21 cellular contexts compared by ENCODE assay signal in the genomic region with DNA sequence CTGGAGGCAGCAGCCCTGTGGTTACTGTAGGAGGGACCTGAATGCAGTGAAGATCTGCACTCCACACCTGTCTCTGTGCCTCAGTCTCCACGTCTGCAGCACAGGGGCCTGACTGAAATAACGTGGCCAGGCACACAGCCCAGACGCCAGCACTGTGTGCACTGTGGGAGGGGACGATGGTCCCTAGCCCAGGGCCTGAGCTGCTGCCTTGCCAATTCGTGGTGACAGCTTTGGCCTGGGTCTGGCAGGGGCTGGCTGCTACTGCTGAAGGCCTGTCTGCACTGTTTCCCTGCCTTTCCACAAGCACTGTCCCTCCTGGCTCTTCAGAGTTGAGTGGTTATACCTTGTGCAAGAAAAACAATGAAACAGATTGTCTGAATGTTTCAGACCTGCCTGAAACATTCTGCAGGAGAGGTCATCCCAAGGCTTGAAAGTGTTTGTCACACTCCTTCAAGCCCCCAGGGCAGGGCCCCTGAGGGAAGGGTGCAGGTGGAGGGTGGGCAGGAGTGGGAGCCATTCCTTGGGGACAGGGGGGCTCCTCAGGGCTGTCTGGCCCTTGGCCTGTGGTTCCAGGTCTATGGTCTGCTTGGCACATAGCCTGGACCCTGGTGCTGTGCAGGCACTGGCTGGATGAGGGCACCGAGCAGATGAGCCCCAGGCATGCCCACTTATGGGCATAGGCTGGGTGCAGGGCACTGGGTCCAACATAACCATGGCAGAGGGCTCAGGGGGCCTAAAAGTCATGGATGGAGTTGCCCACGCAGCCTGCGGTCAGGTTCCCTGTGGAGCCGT. TPM values are rescaled to one million over a fixed set of nuclear protein-coding genes. Genes with fewer than 3 reads are reported as not detected.
DNase-seq lines count a peak whose midpoint lies in the region; ATAC-seq, FAIRE-seq and TF ChIP-seq lines count a peak whose summit lies in the region.
"Had no signal": no experiment of that assay in that cellular context is flagged by ENCODE, and none has a peak within 500 bp of the region (broad histone marks: within the 10 kb centered on the region; RNA-seq: fewer than 3 reads in every experiment).

No MANE protein-coding gene starts in this region.

- H3K27ac Mint-ChIP-seq in activated CD4-positive, alpha-beta T cell treated with anti-CD3 and anti-CD28 coated beads, Interleukin-2, amount 10 ng/mL, durations not matched to agents 7 days and 5 days: peak overlapping the region; percentile 97
- H3K27ac Mint-ChIP-seq: type B pancreatic cell had no signal

- 100% methylated on average over 9 of the region's 9 CpGs for WGBS in GM12878 (ENCODE audit: insufficient coverage, insufficient replicate concordance, low lambda C conversion rate, missing lambda C conversion rate)
- 79 to 84% methylated on average over 8 to 9 of the region's 9 CpGs for WGBS in testis, 2 donors

- H3K9me3 Mint-ChIP-seq in activated CD4-positive, alpha-beta T cell treated with anti-CD3 and anti-CD28 coated beads, Interleukin-2, amount 10 ng/mL, durations not matched to agents 7 days and 5 days: no peaks in the 10 kb centered on the region
- H3K9me3 Mint-ChIP-seq: immature natural killer cell, type B pancreatic cell had no signal

- H4K20me1 ChIP-seq in HCT116 (ENCODE audit: insufficient read depth) (no peaks in the 10 kb centered on the region), GM12878 (ENCODE audit: control insufficient read depth, insufficient read depth) (no peaks in the 10 kb centered on the region), osteoblast (ENCODE audit: insufficient read depth, low read length) (no peaks in the 10 kb centered on the region)

- no peak overlapping the region for H3K4me3 Mint-ChIP-seq in activated CD4-positive, alpha-beta T cell treated with anti-CD3 and anti-CD28 coated beads, Interleukin-2, amount 10 ng/mL, durations not matched to agents 7 days and 5 days
- H3K4me3 Mint-ChIP-seq: type B pancreatic cell had no signal

- H3K9me2 ChIP-seq in HCT116 (ENCODE audit: insufficient read depth): no peaks in the 10 kb centered on the region

- H2AFZ ChIP-seq in HCT116 (ENCODE audit: low read depth, low read length, poor library complexity, severe bottlenecking): no peak overlapping the region
- no peak overlapping the region for H2AFZ ChIP-seq in GM12878 (ENCODE audit: control insufficient read depth, low read depth, low read length)
- no peak overlapping the region for H2AFZ ChIP-seq in osteoblast (ENCODE audit: low read length)

- in situ Hi-C loops in GM12878 (cut with MboI): no loop called here

- POLR2A ChIA-PET in activated CD4-positive, alpha-beta T cell treated with anti-CD3 and anti-CD28 coated beads, Interleukin-2, amount 10 ng/mL, durations not matched to agents 7 days and 5 days (lab: Charles Lee): no interaction called here
- POLR2A ChIA-PET in HCT116 (lab: Charles Lee): no interaction called here
- POLR2A ChIA-PET in GM12878 (lab: Charles Lee): no interaction called here

- TF ChIP-seq POLR2A in HCT116 (IDR thresholded peaks at IDR 0.05; ENCODE audit: borderline replicate concordance, extremely low read depth, insufficient read depth, insufficient read length): no peak
- TF ChIP-seq POLR2A in GM12878 (IDR thresholded peaks at IDR 0.05; ENCODE audit: low read depth, low read length): no peak
- no peak for TF ChIP-seq POLR2A in testis (IDR thresholded peaks at IDR 0.05)

- H3K27me3 Mint-ChIP-seq in activated CD4-positive, alpha-beta T cell treated with anti-CD3 and anti-CD28 coated beads, Interleukin-2, amount 10 ng/mL, durations not matched to agents 7 days and 5 days: no peaks in the 10 kb centered on the region
- H3K27me3 Mint-ChIP-seq: type B pancreatic cell had no signal

- RAD21 ChIA-PET in HCT116 (lab: Charles Lee; ENCODE audit: low non-redundant PET in 1 of 2, low total read pairs in 2 of 2, uncharacterized antibody in 2 of 2, unreplicated experiment in 2 of 2) (no interaction called here), GM12878 (lab: Charles Lee; ENCODE audit: unreplicated experiment) (no interaction called here)

- TF ChIP-seq RAD21 in HCT116 (IDR thresholded peaks at IDR 0.05; ENCODE audit: low read depth): no peak
- no peak for TF ChIP-seq RAD21 in GM12878 (IDR thresholded peaks at IDR 0.05; ENCODE audit: insufficient read depth, low read depth, low read length)

- H3K4me3 ChIP-seq in HCT116 (replicated peaks in 1 of 2; ENCODE audit: low read depth in 1 of 2, low read length in 2 of 2): no peak overlapping the region
- no peak overlapping the region for H3K4me3 ChIP-seq in GM12878
- H3K4me3 ChIP-seq in osteoblast (ENCODE audit: insufficient read depth, low read length): no peak overlapping the region
- H3K4me3 ChIP-seq in testis: no peak overlapping the region
- H3K4me3 ChIP-seq: lung had no signal

- no TSS peak for BruUV-seq in HCT116 (replicated peaks; lab: Mats Ljungman, UMichigan)
- BruUV-seq in GM12878 (replicated peaks; lab: Mats Ljungman, UMichigan): no TSS peak

- no peak for TF ChIP-seq EP300 in GM12878 (IDR thresholded peaks at IDR 0.05; ENCODE audit: borderline replicate concordance in 1 of 2, control insufficient read depth in 1 of 2, low read depth in 2 of 2, low read length in 2 of 2)

- H3K4me2 ChIP-seq in HCT116 (ENCODE audit: low read length): no peak overlapping the region
- H3K4me2 ChIP-seq in GM12878 (ENCODE audit: control insufficient read depth, insufficient read depth): no peak overlapping the region
- H3K4me2 ChIP-seq in osteoblast (ENCODE audit: insufficient read depth, low read length): no peak overlapping the region

- CTCF ChIA-PET in activated CD4-positive, alpha-beta T cell treated with anti-CD3 and anti-CD28 coated beads, Interleukin-2, amount 10 ng/mL, durations not matched to agents 7 days and 5 days (lab: Charles Lee): interaction anchor here (0.9 kb wide), 1 partner anchor 15 kb away, joined by 4 read pairs; no protein-coding TSS in a partner anchor
- CTCF ChIA-PET in HCT116 (lab: Charles Lee): no interaction called here
- CTCF ChIA-PET in GM12878 (lab: Yijun Ruan, JAX): interaction anchor here (1.2 kb wide), 1 partner anchor 38 kb away, joined by 3 read pairs; a partner anchor contains a TSS

- intact Hi-C loops in HCT116 (cut with micrococcal nuclease): no loop called here
- intact Hi-C loops in GM12878 (cut with micrococcal nuclease; ENCODE audit: unreplicated experiment): no loop called here
- intact Hi-C loops in testis (cut with DNase I; ENCODE audit: low total_unique reads): no loop called here

- SMC1A ChIA-PET in GM12878 (lab: Charles Lee; ENCODE audit: uncharacterized antibody, unreplicated experiment): interaction anchor here (1.0 to 1.2 kb wide), 2 partner anchors 15 to 46 kb away, joined by 3 read pairs; no protein-coding TSS in a partner anchor

- H3K9me3 ChIP-seq in HCT116 (ENCODE audit: control insufficient read depth in 1 of 2, insufficient read depth in 1 of 2, low read depth in 1 of 2, low read length in 2 of 2) (no peaks in the 10 kb centered on the region), GM12878 (replicated peaks; ENCODE audit: control insufficient read depth, insufficient read depth, low read length) (no peaks in the 10 kb centered on the region), osteoblast (ENCODE audit: low read depth, low read length) (no peaks in the 10 kb centered on the region), testis (no peaks in the 10 kb centered on the region)

- peaks cover 11% of the 10 kb centered on the region; the same call in 1 of the 2 replicates for H3K79me2 ChIP-seq in HCT116 (ENCODE audit: insufficient read depth, low read length)
- no peaks in the 10 kb centered on the region; the same call in 1 of the 2 replicates for H3K79me2 ChIP-seq in GM12878 (ENCODE audit: control insufficient read depth, insufficient read depth, low read length)
- peaks cover 6% of the 10 kb centered on the region for H3K79me2 ChIP-seq in osteoblast (ENCODE audit: insufficient read depth, low read length)

- no peak for DNase-seq in activated CD4-positive, alpha-beta T cell treated with anti-CD3 and anti-CD28 coated beads, Interleukin-2, amount 10 ng/mL, durations not matched to agents 7 days and 5 days
- no peak for DNase-seq in activated CD4-positive, alpha-beta T cell treated with anti-CD3 and anti-CD28 coated beads for 48 hours
- DNase-seq in HCT116 (ENCODE audit: low read depth, low spot score) (no peak), GM12878 (ENCODE audit: low read depth, low spot score) (no peak), osteoblast (ENCODE audit: insufficient read length, low spot score, missing footprints) (peak; percentile 53), testis (no peak)
- DNase-seq in activated effector memory CD4-positive, alpha-beta T cell treated with anti-CD3 and anti-CD28 coated beads, Interleukin-2, amount 50 U/mL, for 16 hours: no peak
- DNase-seq: 8988T; activated CD4-positive, CD25-positive, alpha-beta regulatory T cell treated with anti-CD3 and anti-CD28 coated beads, Interleukin-2, amount 50 U/mL, for 72 hours; activated T-cell treated with anti-CD3 and anti-CD28 coated beads, Interleukin-2, amount 50 U/mL, for 48 hours; immature natural killer cell; NCI-H1694 treated with DMSO at 0.1 percent for 48 hours; NCI-H345; SHP77; stimulated activated CD4-positive, alpha-beta T cell treated with anti-CD3 and anti-CD28 coated beads, Interleukin-15, amount 100 ng/mL, for 24 hours; stimulated activated naive CD4-positive, alpha-beta T cell treated with Interleukin-2 at 50 U/mL for 16 hours had no signal

- H3K27ac ChIP-seq in HCT116 (ENCODE audit: low read depth, low read length) (no peak overlapping the region), GM12878 (ENCODE audit: control insufficient read depth, insufficient read depth) (peak overlapping the region; percentile 71), osteoblast (ENCODE audit: low read depth, low read length) (no peak overlapping the region), testis (no peak overlapping the region)

- H3K4me1 ChIP-seq in HCT116 (ENCODE audit: control insufficient read depth in 1 of 2, insufficient read depth in 2 of 2, low read length in 2 of 2) (no peaks in the 10 kb centered on the region), GM12878 (ENCODE audit: control insufficient read depth, insufficient read depth, low read length) (peaks cover 58% of the 10 kb centered on the region), osteoblast (ENCODE audit: insufficient read depth, low read length) (no peaks in the 10 kb centered on the region), testis (no peaks in the 10 kb centered on the region)

- TF ChIP-seq CTCF in HCT116 (IDR thresholded peaks at IDR 0.05 in 2 of 3, conservative IDR thresholded peaks at IDR 0.05 in 1 of 3; ENCODE audit: borderline replicate concordance in 1 of 3, insufficient read depth in 1 of 3, low read depth in 2 of 3, low read length in 2 of 3): no peak
- no peak for TF ChIP-seq CTCF in GM12878 (IDR thresholded peaks at IDR 0.05 in 2 of 3, conservative IDR thresholded peaks at IDR 0.05 in 1 of 3; ENCODE audit: control insufficient read depth in 2 of 3, extremely low read depth in 1 of 3, insufficient read depth in 1 of 3, low read depth in 3 of 3, low read length in 3 of 3)
- no peak for TF ChIP-seq CTCF in osteoblast (IDR thresholded peaks at IDR 0.05; ENCODE audit: extremely low read depth, low read depth, low read length)
- TF ChIP-seq CTCF in testis (IDR thresholded peaks at IDR 0.05): no peak

- H3K4me1 Mint-ChIP-seq in activated CD4-positive, alpha-beta T cell treated with anti-CD3 and anti-CD28 coated beads, Interleukin-2, amount 10 ng/mL, durations not matched to agents 7 days and 5 days: peaks cover 39% of the 10 kb centered on the region

- FAIRE-seq in GM12878 (lab: Jason Lieb, UNC): no peak
- FAIRE-seq: bronchial epithelial cell, H54 had no signal

- peaks cover 16% of the 10 kb centered on the region for H3K36me3 Mint-ChIP-seq in activated CD4-positive, alpha-beta T cell treated with anti-CD3 and anti-CD28 coated beads, Interleukin-2, amount 10 ng/mL, durations not matched to agents 7 days and 5 days (ENCODE audit: low read depth)

- H3K9ac ChIP-seq in HCT116 (ENCODE audit: low read length) (no peak overlapping the region), GM12878 (ENCODE audit: control insufficient read depth, insufficient read depth, low read length) (no peak overlapping the region)

- no peaks in the 10 kb centered on the region for H3K27me3 ChIP-seq in HCT116 (ENCODE audit: insufficient read depth, low read length)
- H3K27me3 ChIP-seq in GM12878 (replicated peaks in 1 of 2; ENCODE audit: control insufficient read depth in 2 of 2, insufficient read depth in 2 of 2, low read length in 1 of 2): no peaks in the 10 kb centered on the region
- no peaks in the 10 kb centered on the region for H3K27me3 ChIP-seq in osteoblast (ENCODE audit: insufficient read depth, low read length)
- no peaks in the 10 kb centered on the region for H3K27me3 ChIP-seq in testis

- H3K36me3 ChIP-seq in HCT116 (ENCODE audit: control insufficient read depth in 1 of 2, insufficient read depth in 2 of 2, low read length in 2 of 2): peaks cover 2 to 14% of the 10 kb centered on the region in 2 experiments; a peak in 3 of 4 replicates
- H3K36me3 ChIP-seq in GM12878 (ENCODE audit: control insufficient read depth in 2 of 2, insufficient read depth in 2 of 2, low read length in 1 of 2): peaks cover 7 to 11% of the 10 kb centered on the region in 2 experiments; a peak in 3 of 4 replicates
- peaks cover 30% of the 10 kb centered on the region for H3K36me3 ChIP-seq in osteoblast (ENCODE audit: insufficient read depth, low read length)
- H3K36me3 ChIP-seq in testis (ENCODE audit: low read depth, missing control alignments): no peaks in the 10 kb centered on the region

- ATAC-seq in HCT116: 0 out of 2 replicates have a peak, but pooled peaks have one; percentile 17
- no peak for ATAC-seq in GM12878
- ATAC-seq in HG02973 (IDR thresholded peaks at IDR 0.05; ENCODE audit: unreplicated experiment): no peak

RNA-seq across cellular contexts. Expression of a gene that starts 38.7 kb away (rescaled TPM):
- total RNA-seq in activated CD4-positive, alpha-beta T cell treated with anti-CD3 and anti-CD28 coated beads, Interleukin-2, amount 10 ng/mL, durations not matched to agents 7 days and 5 days: 10 to 100 TPM; 93.0 to 97.1 TPM
- 92.4 TPM for total RNA-seq in HCT116 (2021; ENCODE audit: unreplicated experiment)
- 69.8 and 84.2 TPM in 2 replicates for polyA plus RNA-seq in HCT116 (2012)
- 218 and 237 TPM in 2 replicates for total RNA-seq in GM12878 (2013; cell fraction: nucleolus; rRNA removed)
- total RNA-seq in GM12878 (2014; rRNA removed): 39.0 and 43.4 TPM in 2 replicates
- total RNA-seq in GM12878 (2014; rRNA removed; fragmentation: Illumina TruSeq; extraction: Trizol): 29.4 and 30.7 TPM in 2 replicates
- 56.8 and 59.2 TPM in 2 replicates for total RNA-seq in GM12878 (2021)
- 13.2 TPM for polyA plus RNA-seq in GM12878 (2011; ENCODE audit: low read depth)
- polyA plus RNA-seq in GM12878 (2011; rRNA removed): 19.4 and 42.8 TPM in 2 replicates
- polyA plus RNA-seq in GM12878 (2011; cell fraction: cytosol; rRNA removed): 34.6 and 36.3 TPM in 2 replicates
- 49.0 and 57.5 TPM in 2 replicates for polyA plus RNA-seq in GM12878 (2011; cell fraction: nucleus; rRNA removed)
- 26.4 and 34.5 TPM in 2 replicates for polyA plus RNA-seq in GM12878 (2012)
- 23.1 and 25.3 TPM in 2 replicates for polyA plus RNA-seq in GM12878 (2014; fragmentation: Illumina TruSeq; extraction: Trizol)
- polyA plus RNA-seq in GM12878 (2014; fragmentation: Nextera tagmentation; extraction: Ambion mirVana): 10 to 100 TPM; 11.3 to 15.9 TPM
- polyA plus RNA-seq in GM12878 (2014; rRNA removed): 26.7 and 38.4 TPM in 2 replicates
- 10 to 100 TPM; 17.1 to 18.5 TPM for polyA plus RNA-seq in GM12878 (2016; fragmentation: Nextera tagmentation; extraction: Ambion mirVana)
- polyA minus RNA-seq in GM12878 (2011; rRNA and poly(A)+ RNA removed): 95.8 and 116 TPM in 2 replicates
- 39.6 and 41.5 TPM in 2 replicates for polyA minus RNA-seq in GM12878 (2011; cell fraction: cytosol; rRNA and poly(A)+ RNA removed)
- 80.6 and 135 TPM in 2 replicates for polyA minus RNA-seq in GM12878 (2011; cell fraction: nucleus; rRNA and poly(A)+ RNA removed)
- 313 and 326 TPM in 2 replicates for total RNA-seq in osteoblast
- total RNA-seq in testis: 10 to 100 TPM; 12.5 to 19.0 TPM
- 20.1 TPM for polyA plus RNA-seq in testis (ENCODE audit: insufficient read depth, low read depth, low replicate concordance)
